ENCODE assay signal across 8 cellular contexts in the genomic region with DNA sequence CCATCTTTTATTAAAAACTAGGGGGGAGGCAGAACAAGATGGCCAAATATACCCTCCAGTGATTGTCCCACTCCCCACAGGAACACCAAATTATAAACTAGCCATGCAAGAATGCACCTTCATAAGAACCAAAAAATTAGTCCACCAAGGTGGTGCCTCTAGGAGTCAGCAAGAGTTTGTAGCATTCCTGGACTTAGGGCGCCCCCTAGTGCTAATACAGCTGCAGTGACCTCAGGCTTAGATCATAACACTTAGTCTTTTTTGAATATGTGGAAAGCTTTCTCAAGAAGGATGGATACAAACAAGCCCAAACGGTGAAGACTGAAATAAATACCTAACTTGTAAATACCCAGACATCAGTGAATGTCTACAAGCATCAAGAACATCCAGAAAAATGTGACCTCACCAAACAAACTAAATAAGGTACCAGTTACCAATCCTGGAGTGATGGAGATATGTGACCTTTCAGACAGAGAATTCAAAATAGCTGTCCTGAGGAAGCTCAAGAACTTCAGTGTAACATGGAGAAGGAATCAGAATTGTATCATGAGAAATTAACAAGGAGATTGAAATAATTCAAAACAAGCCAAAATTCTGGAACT. TPM values are rescaled to one million over a fixed set of nuclear protein-coding genes. Genes with fewer than 3 reads are reported as not detected.
DNase-seq lines count a peak whose midpoint lies in the region; ATAC-seq and TF ChIP-seq lines count a peak whose summit lies in the region.

No MANE protein-coding gene starts in this region.

- H3K4me2 ChIP-seq in mammary epithelial cell (ENCODE audit: insufficient read depth, low read depth, low read length): no peak overlapping the region

- POLR2A ChIA-PET in AG04450 (lab: Yijun Ruan, JAX): no interaction called here

- intact Hi-C loops in mammary epithelial cell (cut with micrococcal nuclease): loop anchor here (1.0 to 5.0 kb wide), 7 partner anchors 77 to 603 kb away; no protein-coding TSS in a partner anchor

- in situ Hi-C loops in mammary epithelial cell (cut with MboI; ENCODE audit: low sequenced_read_pairs in 2 of 2): no loop called here

- peak; percentile 38 for DNase-seq in AG04450 (ENCODE audit: low read depth, low spot score)
- peak; percentile 66 for DNase-seq in NCI-H2196 (lab: John Stamatoyannopoulos, UW; ENCODE audit: unreplicated experiment)
- peak; percentile 71 for DNase-seq in WERI-Rb-1
- peak; percentile 50 for DNase-seq in mammary epithelial cell
- peak; percentile 83 for DNase-seq in islet precursor cell
- peak; percentile 75 to 84 for DNase-seq in stimulated activated CD4-positive, alpha-beta T cell treated with anti-CD3 and anti-CD28 coated beads, Interleukin-2, amount 100 ng/mL, for 24 hours

- TF ChIP-seq CTCF in AG04450 (IDR thresholded peaks at IDR 0.05; ENCODE audit: low read depth, low read length) (peak; percentile 94), WERI-Rb-1 (IDR thresholded peaks at IDR 0.05; ENCODE audit: low read depth, low read length) (peak; percentile 73), mammary epithelial cell (conservative IDR thresholded peaks at IDR 0.05 in 1 of 2, IDR thresholded peaks at IDR 0.05 in 1 of 2; ENCODE audit: extremely low read depth in 1 of 2, insufficient read depth in 1 of 2, low read depth in 1 of 2, low read length in 2 of 2) (peak; percentile 89 to 93)

- WGBS in mammary epithelial cell (ENCODE audit: low coverage, missing lambda C conversion rate): 7% methylated on average over 2 of the region's 2 CpGs

- H3K36me3 ChIP-seq in WERI-Rb-1 (no peaks in the 10 kb centered on the region; the same call in 1 of the 2 replicates), mammary epithelial cell (ENCODE audit: insufficient read depth, low read length) (peaks cover 5% of the 10 kb centered on the region)

- ATAC-seq in GM18873 (IDR thresholded peaks at IDR 0.05; ENCODE audit: low FRiP score, unreplicated experiment) (peak; percentile 94), HG03097 (IDR thresholded peaks at IDR 0.05; ENCODE audit: low FRiP score, unreplicated experiment) (peak; percentile 97)

- H3K9me3 ChIP-seq in AG04450 (ENCODE audit: control insufficient read depth, insufficient read depth, low read length) (peaks cover 5% of the 10 kb centered on the region; the same call in 1 of the 2 replicates), WERI-Rb-1 (ENCODE audit: severe bottlenecking) (no peaks in the 10 kb centered on the region), mammary epithelial cell (replicated peaks; ENCODE audit: insufficient read depth, low read length) (no peaks in the 10 kb centered on the region)

- BruUV-seq in mammary epithelial cell (replicated peaks; lab: Mats Ljungman, UMichigan): no TSS peak

- no peaks in the 10 kb centered on the region for H3K4me1 ChIP-seq in mammary epithelial cell (ENCODE audit: insufficient read depth, low read length)

- H3K27ac ChIP-seq in AG04450 (ENCODE audit: low read depth, low read length) (no peak overlapping the region), WERI-Rb-1 (no peak overlapping the region), mammary epithelial cell (ENCODE audit: insufficient read depth, low read depth, low read length) (no peak overlapping the region)

- H3K9ac ChIP-seq in mammary epithelial cell (ENCODE audit: insufficient read depth, low read length): no peak overlapping the region

- CTCF ChIA-PET in AG04450 (lab: Charles Lee): interaction anchor here (0.6 to 3.7 kb wide), 42 partner anchors 8 to 602 kb away, joined by 3 to 42 read pairs (median 4); a partner anchor contains a TSS
- CTCF ChIA-PET in mammary epithelial cell (lab: Charles Lee; ENCODE audit: low non-redundant PET): interaction anchor here (0.6 to 0.8 kb wide), 2 partner anchors 97 to 306 kb away, joined by 3 to 5 read pairs; no protein-coding TSS in a partner anchor

- no peaks in the 10 kb centered on the region for H3K27me3 ChIP-seq in AG04450 (ENCODE audit: control insufficient read depth, insufficient read depth, low read length)
- no peaks in the 10 kb centered on the region for H3K27me3 ChIP-seq in WERI-Rb-1 (ENCODE audit: insufficient read depth, low read depth, severe bottlenecking)
- H3K27me3 ChIP-seq in mammary epithelial cell (ENCODE audit: insufficient read depth, low read length): no peaks in the 10 kb centered on the region

- dilution Hi-C loops in mammary epithelial cell (cut with HindIII; ENCODE audit: low sequenced_read_pairs): no loop called here

- H3K79me2 ChIP-seq in mammary epithelial cell (ENCODE audit: insufficient read depth, low read length): no peaks in the 10 kb centered on the region

- H3K4me3 ChIP-seq in AG04450 (ENCODE audit: low read depth, low read length) (no peak overlapping the region), WERI-Rb-1 (ENCODE audit: low read depth, low read length) (no peak overlapping the region), mammary epithelial cell (replicated peaks in 1 of 3; ENCODE audit: insufficient read depth in 1 of 3, low read depth in 2 of 3, low read length in 3 of 3) (no peak overlapping the region)

- no peaks in the 10 kb centered on the region for H4K20me1 ChIP-seq in mammary epithelial cell (ENCODE audit: insufficient read depth, low read length)

- H2AFZ ChIP-seq in mammary epithelial cell (ENCODE audit: low read depth, low read length): no peak overlapping the region

RNA-seq across cellular contexts. Expression of a gene that starts 19.3 kb away (rescaled TPM):
- 56.7 and 75.9 TPM in 2 replicates for polyA plus RNA-seq in AG04450 (2011; rRNA removed)
- polyA minus RNA-seq in AG04450 (2011; rRNA and poly(A)+ RNA removed): 77.2 and 125 TPM in 2 replicates
- total RNA-seq in mammary epithelial cell: 10 to 100 TPM; 41.9 to 50.3 TPM
- polyA plus RNA-seq in mammary epithelial cell: 17.3 TPM
- polyA minus RNA-seq in mammary epithelial cell: 61.1 TPM

RNA-seq across cellular contexts. Expression of a gene that starts 19.4 kb away (rescaled TPM):
- polyA plus RNA-seq in AG04450 (2011; rRNA removed): 4.3 and 7.7 TPM in 2 replicates
- polyA minus RNA-seq in AG04450 (2011; rRNA and poly(A)+ RNA removed): 2.8 and 4.5 TPM in 2 replicates
- total RNA-seq in mammary epithelial cell: 1 to 10 TPM; 3.8 to 9.3 TPM
- polyA plus RNA-seq in mammary epithelial cell: 2.7 TPM
- not detected for polyA minus RNA-seq in mammary epithelial cell
